18 cellular contexts compared by ENCODE assay signal in genomic region chr3:40869013-40869412, GRCh38.
DNase-seq lines count a peak whose midpoint lies in the region; ATAC-seq, FAIRE-seq and TF ChIP-seq lines count a peak whose summit lies in the region.
"Had no signal": no experiment of that assay in that cellular context is flagged by ENCODE, and none has a peak within 500 bp of the region (broad histone marks: within the 10 kb centered on the region; RNA-seq: fewer than 3 reads in every experiment).

No MANE protein-coding gene starts in this region.

- no peak for ATAC-seq in GM23338
- ATAC-seq in upper lobe of right lung, result peak; percentile 68
- no peak for ATAC-seq in HG02588 (IDR thresholded peaks at IDR 0.05; ENCODE audit: unreplicated experiment)
- no peak for ATAC-seq in omental fat pad (ENCODE audit: low FRiP score)

- no peak overlapping the region for H3K9ac ChIP-seq in H1 (replicated peaks in 1 of 4; ENCODE audit: extremely low read depth in 1 of 4, low read depth in 3 of 4, low read length in 3 of 4)
- no peak overlapping the region for H3K9ac ChIP-seq in mesendoderm (ENCODE audit: low read length)
- H3K9ac ChIP-seq: BLaER1 treated with 17β-estradiol and CSF1 and Interleukin-3, amounts not matched to agents 10 nM and 100 nM had no signal

- H3K36me3 ChIP-seq in GM23338 (ENCODE audit: insufficient read depth) (no peaks in the 10 kb centered on the region), H1 (ENCODE audit: control insufficient read depth in 2 of 4, insufficient read depth in 4 of 4, low read length in 3 of 4) (no peaks in the 10 kb centered on the region), mesendoderm (ENCODE audit: control insufficient read depth, insufficient read depth, low read length) (no peaks in the 10 kb centered on the region), upper lobe of right lung (no peaks in the 10 kb centered on the region)
- H3K36me3 ChIP-seq: BLaER1 treated with 17β-estradiol and CSF1 and Interleukin-3, amounts not matched to agents 10 nM and 100 nM had no signal

- H3K27me3 ChIP-seq in GM23338 (ENCODE audit: insufficient read depth), result no peaks in the 10 kb centered on the region
- H3K27me3 ChIP-seq in H1 (replicated peaks in 1 of 4; ENCODE audit: control insufficient read depth in 3 of 4, extremely low read depth in 1 of 4, insufficient read depth in 3 of 4, low read length in 3 of 4), result no peaks in the 10 kb centered on the region
- no peaks in the 10 kb centered on the region for H3K27me3 ChIP-seq in mesendoderm (ENCODE audit: insufficient read depth, low read length, poor library complexity)
- H3K27me3 ChIP-seq in upper lobe of right lung, result no peaks in the 10 kb centered on the region
- H3K27me3 ChIP-seq: BLaER1 treated with 17β-estradiol and CSF1 and Interleukin-3, amounts not matched to agents 10 nM and 100 nM had no signal

- CTCF ChIA-PET in H1 (lab: Charles Lee; ENCODE audit: partially characterized antibody), result interaction anchor here (0.6 to 3.4 kb wide), 14 partner anchors 9 to 1897 kb away, joined by 3 to 18 read pairs (median 4); no protein-coding TSS in a partner anchor

- H3K9me3 ChIP-seq in H1 (ENCODE audit: insufficient read depth in 2 of 2, low read depth in 1 of 2, low read length in 1 of 2) (no peaks in the 10 kb centered on the region), upper lobe of right lung (no peaks in the 10 kb centered on the region)

- H3K27me3 Mint-ChIP-seq in GM23338 (ENCODE audit: insufficient read depth, low read depth, poor library complexity), result peaks cover 5% of the 10 kb centered on the region

- peaks cover 10% of the 10 kb centered on the region; the same call in 1 of the 2 replicates for H3K9me2 ChIP-seq in GM23338 (ENCODE audit: insufficient read depth)

- H3K4me1 ChIP-seq in GM23338 (ENCODE audit: insufficient read depth), result no peaks in the 10 kb centered on the region
- H3K4me1 ChIP-seq in H1 (replicated peaks in 1 of 4; ENCODE audit: control insufficient read depth in 3 of 4, insufficient read depth in 4 of 4, low read length in 3 of 4), result no peaks in the 10 kb centered on the region
- peaks cover 31% of the 10 kb centered on the region for H3K4me1 ChIP-seq in mesendoderm (ENCODE audit: control insufficient read depth, low read depth, low read length)
- no peaks in the 10 kb centered on the region for H3K4me1 ChIP-seq in upper lobe of right lung

- H2BK5ac ChIP-seq in H1 (ENCODE audit: low read depth, low read length) (no peak overlapping the region), mesendoderm (ENCODE audit: low read length) (no peak overlapping the region)

- H4K20me1 ChIP-seq in GM23338 (replicated peaks; ENCODE audit: insufficient read depth) (no peaks in the 10 kb centered on the region), H1 (replicated peaks in 1 of 2; ENCODE audit: control insufficient read depth in 1 of 2, insufficient read depth in 2 of 2, low read length in 2 of 2) (no peaks in the 10 kb centered on the region)
- H4K20me1 ChIP-seq: BLaER1 treated with 17β-estradiol and CSF1 and Interleukin-3, amounts not matched to agents 10 nM and 100 nM had no signal

- POLR2A ChIA-PET in H1 (lab: Charles Lee; ENCODE audit: partially characterized antibody), result interaction anchor here (1.1 to 1.5 kb wide), 2 partner anchors 11 to 331 kb away, joined by 3 to 5 read pairs; partner anchors contain the start of gene CTNNB1

- WGBS in H1 (ENCODE audit: extremely low coverage in 1 of 2, insufficient coverage in 1 of 2, insufficient read length in 1 of 2, insufficient replicate concordance in 2 of 2, low coverage in 1 of 2, low lambda C conversion rate in 2 of 2, missing lambda C conversion rate in 1 of 2), 2 experiments, result 91% methylated on average over 4 of the region's 4 CpGs; no CpG with 5 or more reads in 1 of the 2 experiments
- no CpG with 5 or more reads among the region's 4 CpGs for WGBS in mesendoderm (ENCODE audit: extremely low coverage, insufficient coverage, low lambda C conversion rate)

- H3K36me3 Mint-ChIP-seq in GM23338 (ENCODE audit: low read depth), result no peaks in the 10 kb centered on the region
- H3K36me3 Mint-ChIP-seq: CD4-positive, CD25-positive, alpha-beta regulatory T cell had no signal

- H2BK12ac ChIP-seq in H1 (ENCODE audit: low read depth, low read length), result no peak overlapping the region

- peaks cover 22% of the 10 kb centered on the region for H3K4me1 Mint-ChIP-seq in GM23338
- H3K4me1 Mint-ChIP-seq: CD4-positive, CD25-positive, alpha-beta regulatory T cell had no signal

- H2AK5ac ChIP-seq in H1 (ENCODE audit: low read depth, low read length) (no peak overlapping the region), mesendoderm (ENCODE audit: low read length) (no peak overlapping the region)

- TF ChIP-seq RAD21 in H1 (IDR thresholded peaks at IDR 0.05 in 1 of 2, conservative IDR thresholded peaks at IDR 0.05 in 1 of 2; ENCODE audit: low read depth in 2 of 2, low read length in 2 of 2), result no peak

- no peaks in the 10 kb centered on the region for H3K9me3 Mint-ChIP-seq in GM23338

- no peak for TF ChIP-seq CTCF in GM23338 (conservative IDR thresholded peaks at IDR 0.05; ENCODE audit: low read depth in 2 of 2)
- TF ChIP-seq CTCF in H1 (IDR thresholded peaks at IDR 0.05; ENCODE audit: control extremely low read depth in 1 of 3, insufficient read depth in 1 of 3, low read depth in 1 of 3, low read length in 3 of 3), result no peak
- no peak for TF ChIP-seq CTCF in upper lobe of right lung (IDR thresholded peaks at IDR 0.05)
- no peak for TF ChIP-seq CTCF in omental fat pad (IDR thresholded peaks at IDR 0.05)

- TF ChIP-seq EP300 in H1 (IDR thresholded peaks at IDR 0.05; ENCODE audit: borderline replicate concordance in 1 of 2, low read depth in 2 of 2, low read length in 2 of 2), result no peak

- H3K4me3 Mint-ChIP-seq in GM23338, result no peak overlapping the region
- H3K4me3 Mint-ChIP-seq: CD4-positive, CD25-positive, alpha-beta regulatory T cell had no signal

- H3K27ac ChIP-seq in GM23338 (ENCODE audit: low read depth), result no peak overlapping the region
- no peak overlapping the region for H3K27ac ChIP-seq in H1 (ENCODE audit: low read depth, low read length)
- no peak overlapping the region for H3K27ac ChIP-seq in mesendoderm (ENCODE audit: low read depth, low read length)
- no peak overlapping the region for H3K27ac ChIP-seq in upper lobe of right lung
- H3K27ac ChIP-seq: BLaER1 treated with 17β-estradiol and CSF1 and Interleukin-3, amounts not matched to agents 10 nM and 100 nM had no signal

- no peak overlapping the region for H4K8ac ChIP-seq in H1 (ENCODE audit: extremely low read depth, insufficient read depth, low read length)
- H4K8ac ChIP-seq in mesendoderm (ENCODE audit: low read depth, low read length), result no peak overlapping the region

- FAIRE-seq in H1 (lab: Jason Lieb, UNC), result no peak
- FAIRE-seq: G401.6, GM12891 had no signal

- H3K4me2 ChIP-seq in GM23338, result no peak overlapping the region
- H3K4me2 ChIP-seq in H1 (ENCODE audit: insufficient read depth in 1 of 2, low read depth in 2 of 2, low read length in 2 of 2), result no peak overlapping the region
- H3K4me2 ChIP-seq in mesendoderm (ENCODE audit: low read length), result no peak overlapping the region
- H3K4me2 ChIP-seq: BLaER1 treated with 17β-estradiol and CSF1 and Interleukin-3, amounts not matched to agents 10 nM and 100 nM had no signal

- H3K4ac ChIP-seq in H1 (replicated peaks; ENCODE audit: insufficient read length, low read depth, low read length) (no peak overlapping the region), mesendoderm (ENCODE audit: low read depth, low read length) (peak overlapping the region; percentile 74)

- H4K91ac ChIP-seq in H1 (replicated peaks; ENCODE audit: insufficient read length, low read length), result no peak overlapping the region

- H2BK15ac ChIP-seq in H1 (ENCODE audit: low read length), result no peak overlapping the region
- H2BK15ac ChIP-seq in mesendoderm (replicated peaks; ENCODE audit: low read depth), result peak overlapping the region; percentile 47

- TF ChIP-seq POLR2A in H1 (IDR thresholded peaks at IDR 0.05; ENCODE audit: control extremely low read depth in 1 of 2, low read depth in 2 of 2, low read length in 2 of 2), result no peak

- no peak overlapping the region for H3K23ac ChIP-seq in H1 (ENCODE audit: insufficient read length)
- H3K23ac ChIP-seq in mesendoderm (ENCODE audit: low read length), result no peak overlapping the region

- H4K5ac ChIP-seq in H1 (ENCODE audit: insufficient read length, low read depth, low read length) (no peak overlapping the region), mesendoderm (ENCODE audit: low read length) (no peak overlapping the region)

- intact Hi-C loops in upper lobe of right lung (cut with DNase I), result no loop called here

- H3K27ac Mint-ChIP-seq in GM23338, result no peak overlapping the region
- H3K27ac Mint-ChIP-seq: CD4-positive, CD25-positive, alpha-beta regulatory T cell had no signal

- H3K4me3 ChIP-seq in GM23338 (no peak overlapping the region), H1 (ENCODE audit: extremely low read depth in 1 of 4, insufficient read depth in 2 of 4, low read depth in 3 of 4, low read length in 4 of 4) (no peak overlapping the region), mesendoderm (ENCODE audit: low read length) (no peak overlapping the region), upper lobe of right lung (no peak overlapping the region)
- H3K4me3 ChIP-seq: BLaER1 treated with 17β-estradiol and CSF1 and Interleukin-3, amounts not matched to agents 10 nM and 100 nM had no signal

- H2BK120ac ChIP-seq in H1 (replicated peaks; ENCODE audit: low read depth, low read length), result no peak overlapping the region
- no peak overlapping the region for H2BK120ac ChIP-seq in mesendoderm (ENCODE audit: low read depth, low read length)

- H2AFZ ChIP-seq in GM23338 (peak overlapping the region; percentile 56; the same call in 1 of the 2 replicates), H1 (ENCODE audit: low read length) (0 out of 2 replicates have a peak overlapping the region, but pooled peaks have one; percentile 2)

- no peak overlapping the region for H3K14ac ChIP-seq in H1 (ENCODE audit: insufficient read length)

- H3K56ac ChIP-seq in H1 (replicated peaks; ENCODE audit: insufficient read length, low read depth, low read length) (no peak overlapping the region), mesendoderm (ENCODE audit: low read length) (no peak overlapping the region)

- H3K79me2 ChIP-seq in GM23338 (replicated peaks; ENCODE audit: insufficient read depth) (no peaks in the 10 kb centered on the region), H1 (ENCODE audit: control insufficient read depth in 1 of 2, insufficient read depth in 2 of 2, low read length in 2 of 2) (no peaks in the 10 kb centered on the region), mesendoderm (ENCODE audit: control insufficient read depth, insufficient read depth, low read length) (no peaks in the 10 kb centered on the region)

- no peak for DNase-seq in GM23338 (ENCODE audit: low spot score)
- DNase-seq in H1 (ENCODE audit: low read depth in 1 of 2, low spot score in 2 of 2), result no peak
- DNase-seq in mesendoderm, result peak; percentile 63
- no peak for DNase-seq in upper lobe of right lung
- no peak for DNase-seq in DMS 273 treated with DMSO at 0.1 percent for 48 hours (lab: John Stamatoyannopoulos, UW)
- no peak for DNase-seq in omental fat pad (ENCODE audit: low spot score)
- DNase-seq: ACHN; CD4-positive, CD25-positive, alpha-beta regulatory T cell; DMS153; DMS79 treated with DMSO at 0.1 percent for 48 hours; EL; H7; IMR-90; KBM-7 had no signal

- no peaks in the 10 kb centered on the region for H3F3A ChIP-seq in GM23338 (replicated peaks; ENCODE audit: low read depth)

- no peaks in the 10 kb centered on the region for H3K23me2 ChIP-seq in H1 (ENCODE audit: low read depth, low read length)

- H3K18ac ChIP-seq in H1 (ENCODE audit: extremely low read depth, low read length) (no peak overlapping the region), mesendoderm (ENCODE audit: low read length) (peak overlapping the region; percentile 16)

- H3K79me1 ChIP-seq in H1 (ENCODE audit: low read depth, low read length), result no peaks in the 10 kb centered on the region
- no peaks in the 10 kb centered on the region for H3K79me1 ChIP-seq in mesendoderm (ENCODE audit: low read length)

- no peak overlapping the region for H2BK20ac ChIP-seq in H1 (ENCODE audit: low read length)
